Comparison of ENCODE assay signal across 34 cellular contexts in the genomic region with DNA sequence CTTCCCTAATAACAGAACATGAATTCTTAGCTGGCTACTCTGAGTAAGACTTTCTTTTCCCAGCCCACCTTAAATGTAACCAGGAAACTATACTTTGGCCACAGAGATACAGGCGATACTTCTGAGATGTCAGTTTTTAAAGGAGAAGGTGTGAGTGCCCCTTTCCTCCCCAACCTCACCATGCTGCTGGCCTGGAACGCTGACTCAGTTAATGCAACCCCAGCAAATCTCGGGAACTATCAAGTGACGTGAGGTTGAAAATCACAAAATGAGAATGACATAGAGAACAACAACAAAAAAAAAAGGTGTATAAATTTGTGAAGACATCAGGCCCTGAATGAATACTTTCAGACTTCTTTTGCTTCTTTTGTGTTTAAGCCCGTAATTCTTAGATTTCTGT.
"Had no signal": no experiment of that assay in that cellular context is flagged by ENCODE, and none has a peak within 500 bp of the region (broad histone marks: within the 10 kb centered on the region; RNA-seq: fewer than 3 reads in every experiment).

No MANE protein-coding gene starts in this region.

- H3K36me3 ChIP-seq: brain microvascular endothelial cell had no signal

- FAIRE-seq: astrocyte, bronchial epithelial cell had no signal

- H3K4me3 Mint-ChIP-seq: activated B cell treated with CpG ODN at 0.5 μM for 24 hours; activated CD8-positive, alpha-beta T cell treated with anti-CD3 and anti-CD28 coated beads for 36 hours; activated naive CD8-positive, alpha-beta T cell; activated T-cell treated with anti-CD3 and anti-CD28 coated beads, Interleukin-2, amount 50 U/mL, for 4 hours; activated T-helper 17 cell treated with anti-CD3 and anti-CD28 coated beads, Interleukin-2, amount 50 U/mL, for 72 hours; central memory CD8-positive, alpha-beta T cell; dendritic cell treated with granulocyte-macrophage colony-stimulating factor and Interleukin-4, amounts not matched to agents 40 ng/mL and 50 ng/mL, for 4 days; effector memory CD8-positive, alpha-beta T cell; T-helper 1 cell treated with Interleukin-12 subunit alpha and Interleukin-12 subunit beta and Interleukin-4 antibody, amounts not matched to agents 30 μg/mL and 1 μg/mL, for 36 hours; T-helper 2 cell treated with Interferon-gamma antibody and Interleukin-4, amounts not matched to agents 5 μg/mL and 100 μg/mL, for 36 hours had no signal

- H3K27me3 Mint-ChIP-seq: activated B cell treated with CpG ODN at 0.5 μM for 24 hours; activated CD8-positive, alpha-beta T cell treated with anti-CD3 and anti-CD28 coated beads for 36 hours; activated naive CD8-positive, alpha-beta T cell; activated T-helper 17 cell treated with anti-CD3 and anti-CD28 coated beads, Interleukin-2, amount 50 U/mL, for 72 hours; central memory CD8-positive, alpha-beta T cell; dendritic cell treated with granulocyte-macrophage colony-stimulating factor and Interleukin-4, amounts not matched to agents 40 ng/mL and 50 ng/mL, for 4 days; effector memory CD8-positive, alpha-beta T cell had no signal

- H3K4me3 ChIP-seq: coronary artery, dorsolateral prefrontal cortex, esophagus muscularis mucosa, gastrocnemius medialis, heart left ventricle had no signal

- H3K27ac Mint-ChIP-seq: activated B cell treated with CpG ODN at 0.5 μM for 24 hours; activated CD8-positive, alpha-beta T cell treated with anti-CD3 and anti-CD28 coated beads for 36 hours; activated naive CD8-positive, alpha-beta T cell; dendritic cell treated with granulocyte-macrophage colony-stimulating factor and Interleukin-4, amounts not matched to agents 40 ng/mL and 50 ng/mL, for 4 days; effector memory CD8-positive, alpha-beta T cell; T-helper 1 cell treated with Interleukin-12 subunit alpha and Interleukin-12 subunit beta and Interleukin-4 antibody, amounts not matched to agents 30 μg/mL and 1 μg/mL, for 36 hours; T-helper 2 cell treated with Interferon-gamma antibody and Interleukin-4, amounts not matched to agents 5 μg/mL and 100 μg/mL, for 36 hours had no signal

- DNase-seq: activated B cell treated with CpG ODN at 0.5 μM for 24 hours; activated CD4-positive, alpha-beta T cell treated with anti-CD3 and anti-CD28 coated beads for 48 hours; activated CD4-positive, alpha-beta T cell treated with anti-CD3 and anti-CD28 coated beads, Interleukin-2, amount 50 U/mL, for 1 hour; activated CD4-positive, alpha-beta T cell treated with anti-CD3 and anti-CD28 coated beads, Interleukin-2, amount 50 U/mL, for 48 hours; activated CD8-positive, alpha-beta memory T cell treated with anti-CD3 and anti-CD28 coated beads for 24 hours; activated CD8-positive, alpha-beta T cell treated with anti-CD3 and anti-CD28 coated beads for 36 hours; activated effector memory CD4-positive, alpha-beta T cell treated with Interleukin-2 at 50 U/mL for 16 hours; activated gamma-delta T cell treated with Interleukin-2 at 50 U/mL for 16 hours; activated naive CD4-positive, alpha-beta T cell treated with anti-CD3 and anti-CD28 coated beads, Interleukin-2, amount 50 U/mL, for 16 hours; activated naive CD4-positive, alpha-beta T cell treated with Interleukin-2 at 50 U/mL for 16 hours; activated T-cell treated with anti-CD3 and anti-CD28 coated beads, Interleukin-2, amount 50 U/mL, for 4 hours; amniotic stem cell; anterior cingulate cortex; brain microvascular endothelial cell; dorsolateral prefrontal cortex; effector memory CD8-positive, alpha-beta T cell; erythroblast; foreskin keratinocyte; gastrocnemius medialis; glutamatergic neuron; heart left ventricle; T1000; WERI-Rb-1 had no signal

- ATAC-seq: activated CD4-positive, CD25-positive, alpha-beta regulatory T cell treated with anti-CD3 and anti-CD28 coated beads, Interleukin-2, amount 50 U/mL, for 24 hours; activated CD8-positive, alpha-beta T cell treated with anti-CD3 and anti-CD28 coated beads for 36 hours; activated T-cell treated with anti-CD3 and anti-CD28 coated beads, Interleukin-2, amount 50 U/mL, for 4 hours; activated T-helper 17 cell treated with anti-CD3 and anti-CD28 coated beads, Interleukin-2, amount 50 U/mL, for 72 hours; effector memory CD8-positive, alpha-beta T cell; foreskin keratinocyte; gastrocnemius medialis; heart left ventricle had no signal

- H3K27ac ChIP-seq: brain microvascular endothelial cell, coronary artery, dorsolateral prefrontal cortex, esophagus muscularis mucosa, foreskin keratinocyte, gastrocnemius medialis, heart left ventricle, WERI-Rb-1 had no signal

- H3K9me3 ChIP-seq: esophagus muscularis mucosa, gastrocnemius medialis had no signal

- H3K4me1 ChIP-seq: esophagus muscularis mucosa, foreskin keratinocyte had no signal

- H3K27me3 ChIP-seq: brain microvascular endothelial cell, dorsolateral prefrontal cortex, esophagus muscularis mucosa, foreskin keratinocyte, gastrocnemius medialis, heart left ventricle had no signal
